Comparison of ENCODE assay signal across 17 cellular contexts in the genomic region with DNA sequence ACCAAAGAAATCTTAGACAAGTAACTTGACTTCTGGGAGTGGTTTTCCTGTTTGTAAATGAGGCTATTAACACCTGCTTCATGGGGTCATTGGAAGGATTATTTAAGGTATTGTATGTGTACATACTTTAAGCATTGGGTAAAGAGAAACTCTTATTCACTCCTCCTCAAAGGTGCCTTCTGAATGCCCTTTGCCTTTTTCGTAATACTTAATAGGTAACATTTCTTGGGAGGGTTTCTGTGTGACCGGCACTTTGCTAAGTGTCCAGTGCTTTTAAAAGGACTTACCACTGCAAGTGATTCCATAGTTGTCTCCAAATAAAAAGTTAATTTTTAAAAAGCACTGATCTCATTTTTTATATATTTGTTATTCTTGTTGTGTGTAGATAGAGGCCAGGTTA.
"Had no signal": no experiment of that assay in that cellular context is flagged by ENCODE, and none has a peak within 500 bp of the region (broad histone marks: within the 10 kb centered on the region; RNA-seq: fewer than 3 reads in every experiment).

No MANE protein-coding gene starts in this region.

- H3K27ac ChIP-seq: brain microvascular endothelial cell, foreskin keratinocyte, psoas muscle, thoracic aorta had no signal

- H3K4me1 ChIP-seq: foreskin keratinocyte had no signal

- H3K36me3 ChIP-seq: brain microvascular endothelial cell, thoracic aorta had no signal

- H3K27ac Mint-ChIP-seq: activated CD8-positive, alpha-beta T cell treated with anti-CD3 and anti-CD28 coated beads, Interleukin-2, amount 10 ng/mL, durations not matched to agents 7 days and 5 days had no signal

- H3K27me3 ChIP-seq: brain microvascular endothelial cell, foreskin keratinocyte, spleen, stomach had no signal

- H3K4me3 Mint-ChIP-seq: activated CD4-positive, alpha-beta T cell treated with anti-CD3 and anti-CD28 coated beads, Interleukin-2, amount 10 ng/mL, durations not matched to agents 24 days and 14 days; activated CD8-positive, alpha-beta T cell treated with anti-CD3 and anti-CD28 coated beads, Interleukin-2, amount 10 ng/mL, durations not matched to agents 7 days and 5 days; activated naive CD8-positive, alpha-beta T cell treated with anti-CD3 and anti-CD28 coated beads, Interleukin-2, amount 10 ng/mL, durations not matched to agents 7 days and 5 days had no signal

- H3K9me3 Mint-ChIP-seq: activated CD4-positive, alpha-beta T cell treated with anti-CD3 and anti-CD28 coated beads, Interleukin-2, amount 10 ng/mL, durations not matched to agents 24 days and 14 days; activated naive CD8-positive, alpha-beta T cell treated with anti-CD3 and anti-CD28 coated beads, Interleukin-2, amount 10 ng/mL, durations not matched to agents 7 days and 5 days; naive thymus-derived CD8-positive, alpha-beta T cell had no signal

- H3K4me3 ChIP-seq: psoas muscle, spleen, stomach, thoracic aorta had no signal

- H3K9me3 ChIP-seq: psoas muscle, spleen, stomach, thoracic aorta had no signal

- H3K27me3 Mint-ChIP-seq: activated CD4-positive, alpha-beta T cell treated with anti-CD3 and anti-CD28 coated beads, Interleukin-2, amount 10 ng/mL, durations not matched to agents 24 days and 14 days; activated naive CD8-positive, alpha-beta T cell treated with anti-CD3 and anti-CD28 coated beads, Interleukin-2, amount 10 ng/mL, durations not matched to agents 7 days and 5 days; naive thymus-derived CD8-positive, alpha-beta T cell had no signal

- ATAC-seq: activated CD8-positive, alpha-beta T cell treated with anti-CD3 and anti-CD28 coated beads, Interleukin-2, amount 10 ng/mL, durations not matched to agents 7 days and 5 days; foreskin keratinocyte; naive thymus-derived CD8-positive, alpha-beta T cell; sciatic nerve had no signal

- DNase-seq: activated CD4-positive, alpha-beta T cell treated with anti-CD3 and anti-CD28 coated beads, Interleukin-2, amount 10 ng/mL, durations not matched to agents 24 days and 14 days; activated CD4-positive, CD25-positive, alpha-beta regulatory T cell; activated CD8-positive, alpha-beta memory T cell treated with anti-CD3 and anti-CD28 coated beads, Interleukin-2, amount 50 U/mL, for 4 hours; activated CD8-positive, alpha-beta T cell treated with anti-CD3 and anti-CD28 coated beads, Interleukin-2, amount 10 ng/mL, durations not matched to agents 7 days and 5 days; activated naive CD8-positive, alpha-beta T cell treated with anti-CD3 and anti-CD28 coated beads, Interleukin-2, amount 10 ng/mL, durations not matched to agents 7 days and 5 days; activated T-cell treated with anti-CD3 and anti-CD28 coated beads, Interleukin-2, amount 50 U/mL, for 48 hours; brain microvascular endothelial cell; cortex of kidney; effector CD4-positive, alpha-beta T cell; foreskin keratinocyte; glutamatergic neuron; naive thymus-derived CD8-positive, alpha-beta T cell; psoas muscle; spleen had no signal
